ENCODE assay signal across 1 cellular context in the genomic region with DNA sequence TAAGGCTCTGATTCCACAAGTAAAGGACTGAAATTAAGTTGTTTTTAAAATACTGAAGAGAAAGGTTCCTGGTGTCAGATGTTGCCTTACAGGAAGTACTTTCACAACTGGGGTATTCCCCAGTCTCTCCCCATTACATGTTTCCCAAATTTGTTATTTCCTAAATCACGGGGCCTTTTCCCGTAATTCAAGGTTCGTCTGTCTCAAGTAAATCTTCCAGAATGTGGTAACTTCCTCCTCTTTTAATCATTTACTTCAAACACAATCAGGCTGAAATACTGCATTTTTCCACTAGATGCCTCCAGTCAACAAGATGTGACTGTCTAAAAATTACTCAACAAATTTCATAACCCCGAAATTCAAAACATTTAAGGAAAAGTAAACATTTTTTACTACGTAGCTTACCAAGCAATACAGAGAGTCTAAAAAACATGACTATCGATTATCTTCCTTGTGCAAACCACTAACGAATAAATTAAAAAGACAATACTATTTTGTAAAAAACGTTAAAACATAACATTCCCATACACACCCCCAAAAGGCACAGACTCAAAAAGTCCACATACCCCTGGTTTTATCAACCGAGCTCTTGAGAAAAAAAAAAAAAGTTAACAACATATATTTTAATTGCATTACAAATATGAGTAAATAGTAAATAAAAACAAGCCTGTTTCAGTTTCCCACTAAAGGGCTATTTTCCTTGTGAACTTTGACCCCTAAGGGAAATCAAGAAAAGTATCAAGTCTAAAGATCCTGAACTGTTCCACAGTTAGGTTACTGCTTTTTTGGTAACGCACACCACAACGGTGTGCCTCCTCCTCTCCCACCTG.
TF ChIP-seq lines count a peak whose summit lies in the region.

No MANE protein-coding gene starts in this region.

TF ChIP-seq in K562, 482 proteins besides CTCF, POLR2A, EP300 and RAD21 (continued from another document and continues in another):
- TF ChIP-seq PBX2 (CRISPR knock-in tag; IDR thresholded peaks at IDR 0.05; ENCODE audit: low read depth) (no peak), PBX2 (tag; conservative IDR thresholded peaks at IDR 0.05; ENCODE audit: low read depth) (peak; percentile 38), HDGF (IDR thresholded peaks at IDR 0.05) (peak; percentile 27; the same call in 1 of the 2 replicates), TAF7 (tag; IDR thresholded peaks at IDR 0.05) (no peak), SMC3 (conservative IDR thresholded peaks at IDR 0.05; ENCODE audit: insufficient read depth, low read depth, low read length) (peak; percentile 53), TAF1 (IDR thresholded peaks at IDR 0.05; ENCODE audit: control insufficient read depth, extremely low read depth, insufficient read depth, low read length, severe bottlenecking) (no peak), ZSCAN29 (IDR thresholded peaks at IDR 0.05) (no peak), CEBPB (tag; IDR thresholded peaks at IDR 0.05) (peak; percentile 97), KLF16 (IDR thresholded peaks at IDR 0.05) (peak; percentile 79), SOX6 (IDR thresholded peaks at IDR 0.05) (peak; percentile 32; the same call in 1 of the 2 replicates), ARNT (IDR thresholded peaks at IDR 0.05) (0 out of 4 replicates have a peak, but pooled peaks have one; percentile 37 to 69), BRD9 (IDR thresholded peaks at IDR 0.05; ENCODE audit: low read depth, partially characterized antibody) (peak; percentile 83), NBN (IDR thresholded peaks at IDR 0.05; ENCODE audit: low read depth) (0 out of 2 replicates have a peak, but pooled peaks have one; percentile 8), JUND (IDR thresholded peaks at IDR 0.05; ENCODE audit: borderline replicate concordance, low read depth, low read length) (peak; percentile 38; the same call in 1 of the 2 replicates), JUND (tag; IDR thresholded peaks at IDR 0.05; ENCODE audit: borderline replicate concordance, low read depth, low read length) (peak; percentile 12; the same call in 1 of the 3 replicates), ZNF347 (CRISPR knock-in tag; IDR thresholded peaks at IDR 0.05; ENCODE audit: low read depth) (no peak), BACH1 (tag; IDR thresholded peaks at IDR 0.05) (0 out of 2 replicates have a peak, but pooled peaks have one; percentile 44), ELF2 (CRISPR knock-in tag; IDR thresholded peaks at IDR 0.05) (peak; percentile 9; the same call in 1 of the 2 replicates), RCOR1 (IDR thresholded peaks at IDR 0.05; ENCODE audit: borderline replicate concordance in 1 of 2, low read depth in 2 of 2, low read length in 2 of 2) (peak in 1 of 2 experiments; percentile 20; a peak in 1 of 4 replicates), ZNF589 (CRISPR knock-in tag; IDR thresholded peaks at IDR 0.05; ENCODE audit: low read depth) (0 out of 2 replicates have a peak, but pooled peaks have one; percentile 9), SRF (CRISPR knock-in tag; IDR thresholded peaks at IDR 0.05) (no peak), CXXC5 (CRISPR knock-in tag; IDR thresholded peaks at IDR 0.05) (peak; percentile 20; the same call in 1 of the 2 replicates), SP1 (CRISPR knock-in tag; IDR thresholded peaks at IDR 0.05) (0 out of 2 replicates have a peak, but pooled peaks have one; percentile 46), ZNF134 (CRISPR knock-in tag; conservative IDR thresholded peaks at IDR 0.05) (no peak), ETV6 (IDR thresholded peaks at IDR 0.05; ENCODE audit: borderline replicate concordance in 1 of 2, low read depth in 2 of 2, low read length in 1 of 2) (no peak), ETV6 (CRISPR knock-in tag; IDR thresholded peaks at IDR 0.05; ENCODE audit: borderline replicate concordance) (no peak), NR2C2 (CRISPR knock-in tag; IDR thresholded peaks at IDR 0.05) (peak; percentile 85; the same call in 1 of the 2 replicates), NR2C2 (tag; IDR thresholded peaks at IDR 0.05) (peak; percentile 95), STAT5A (IDR thresholded peaks at IDR 0.05; ENCODE audit: borderline replicate concordance, low read length) (0 out of 2 replicates have a peak, but pooled peaks have one; percentile 22), DPF2 (IDR thresholded peaks at IDR 0.05) (0 out of 2 replicates have a peak, but pooled peaks have one; percentile 11), SRSF7 (optimal IDR thresholded peaks at IDR 0.05; ENCODE audit: low read depth, low read length) (no peak), HIVEP1 (CRISPR knock-in tag; IDR thresholded peaks at IDR 0.05) (no peak), TEAD4 (IDR thresholded peaks at IDR 0.05; ENCODE audit: low read length) (no peak; the same call in 1 of the 2 replicates), TEAD4 (CRISPR knock-in tag; IDR thresholded peaks at IDR 0.05; ENCODE audit: borderline replicate concordance) (no peak), NFE2 (IDR thresholded peaks at IDR 0.05; ENCODE audit: low read depth) (peak; percentile 48; the same call in 1 of the 2 replicates), HDAC2 (IDR thresholded peaks at IDR 0.05) (no peak), SMARCA4 (IDR thresholded peaks at IDR 0.05) (0 out of 2 replicates have a peak, but pooled peaks have one; percentile 43), ATF3 (IDR thresholded peaks at IDR 0.05) (peak; percentile 26; the same call in 1 of the 2 replicates), ATF3 (CRISPR knock-in tag; conservative IDR thresholded peaks at IDR 0.05) (no peak), NR2C1 (IDR thresholded peaks at IDR 0.05) (peak; percentile 90), NR2C1 (tag; IDR thresholded peaks at IDR 0.05) (peak; percentile 91), ADNP (tag; IDR thresholded peaks at IDR 0.05) (no peak)
- TF ChIP-seq, protein P1, sequence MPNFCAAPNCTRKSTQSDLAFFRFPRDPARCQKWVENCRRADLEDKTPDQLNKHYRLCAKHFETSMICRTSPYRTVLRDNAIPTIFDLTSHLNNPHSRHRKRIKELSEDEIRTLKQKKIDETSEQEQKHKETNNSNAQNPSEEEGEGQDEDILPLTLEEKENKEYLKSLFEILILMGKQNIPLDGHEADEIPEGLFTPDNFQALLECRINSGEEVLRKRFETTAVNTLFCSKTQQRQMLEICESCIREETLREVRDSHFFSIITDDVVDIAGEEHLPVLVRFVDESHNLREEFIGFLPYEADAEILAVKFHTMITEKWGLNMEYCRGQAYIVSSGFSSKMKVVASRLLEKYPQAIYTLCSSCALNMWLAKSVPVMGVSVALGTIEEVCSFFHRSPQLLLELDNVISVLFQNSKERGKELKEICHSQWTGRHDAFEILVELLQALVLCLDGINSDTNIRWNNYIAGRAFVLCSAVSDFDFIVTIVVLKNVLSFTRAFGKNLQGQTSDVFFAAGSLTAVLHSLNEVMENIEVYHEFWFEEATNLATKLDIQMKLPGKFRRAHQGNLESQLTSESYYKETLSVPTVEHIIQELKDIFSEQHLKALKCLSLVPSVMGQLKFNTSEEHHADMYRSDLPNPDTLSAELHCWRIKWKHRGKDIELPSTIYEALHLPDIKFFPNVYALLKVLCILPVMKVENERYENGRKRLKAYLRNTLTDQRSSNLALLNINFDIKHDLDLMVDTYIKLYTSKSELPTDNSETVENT (CRISPR knock-in tag; IDR thresholded peaks at IDR 0.05), result no peak
- TF ChIP-seq, protein P2, sequence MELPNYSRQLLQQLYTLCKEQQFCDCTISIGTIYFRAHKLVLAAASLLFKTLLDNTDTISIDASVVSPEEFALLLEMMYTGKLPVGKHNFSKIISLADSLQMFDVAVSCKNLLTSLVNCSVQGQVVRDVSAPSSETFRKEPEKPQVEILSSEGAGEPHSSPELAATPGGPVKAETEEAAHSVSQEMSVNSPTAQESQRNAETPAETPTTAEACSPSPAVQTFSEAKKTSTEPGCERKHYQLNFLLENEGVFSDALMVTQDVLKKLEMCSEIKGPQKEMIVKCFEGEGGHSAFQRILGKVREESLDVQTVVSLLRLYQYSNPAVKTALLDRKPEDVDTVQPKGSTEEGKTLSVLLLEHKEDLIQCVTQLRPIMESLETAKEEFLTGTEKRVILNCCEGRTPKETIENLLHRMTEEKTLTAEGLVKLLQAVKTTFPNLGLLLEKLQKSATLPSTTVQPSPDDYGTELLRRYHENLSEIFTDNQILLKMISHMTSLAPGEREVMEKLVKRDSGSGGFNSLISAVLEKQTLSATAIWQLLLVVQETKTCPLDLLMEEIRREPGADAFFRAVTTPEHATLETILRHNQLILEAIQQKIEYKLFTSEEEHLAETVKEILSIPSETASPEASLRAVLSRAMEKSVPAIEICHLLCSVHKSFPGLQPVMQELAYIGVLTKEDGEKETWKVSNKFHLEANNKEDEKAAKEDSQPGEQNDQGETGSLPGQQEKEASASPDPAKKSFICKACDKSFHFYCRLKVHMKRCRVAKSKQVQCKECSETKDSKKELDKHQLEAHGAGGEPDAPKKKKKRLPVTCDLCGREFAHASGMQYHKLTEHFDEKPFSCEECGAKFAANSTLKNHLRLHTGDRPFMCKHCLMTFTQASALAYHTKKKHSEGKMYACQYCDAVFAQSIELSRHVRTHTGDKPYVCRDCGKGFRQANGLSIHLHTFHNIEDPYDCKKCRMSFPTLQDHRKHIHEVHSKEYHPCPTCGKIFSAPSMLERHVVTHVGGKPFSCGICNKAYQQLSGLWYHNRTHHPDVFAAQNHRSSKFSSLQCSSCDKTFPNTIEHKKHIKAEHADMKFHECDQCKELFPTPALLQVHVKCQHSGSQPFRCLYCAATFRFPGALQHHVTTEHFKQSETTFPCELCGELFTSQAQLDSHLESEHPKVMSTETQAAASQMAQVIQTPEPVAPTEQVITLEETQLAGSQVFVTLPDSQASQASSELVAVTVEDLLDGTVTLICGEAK (IDR thresholded peaks at IDR 0.05), result peak; percentile 45; the same call in 1 of the 2 replicates
- TF ChIP-seq, protein P2 (CRISPR knock-in tag; IDR thresholded peaks at IDR 0.05), result no peak
- TF ChIP-seq, protein P3, sequence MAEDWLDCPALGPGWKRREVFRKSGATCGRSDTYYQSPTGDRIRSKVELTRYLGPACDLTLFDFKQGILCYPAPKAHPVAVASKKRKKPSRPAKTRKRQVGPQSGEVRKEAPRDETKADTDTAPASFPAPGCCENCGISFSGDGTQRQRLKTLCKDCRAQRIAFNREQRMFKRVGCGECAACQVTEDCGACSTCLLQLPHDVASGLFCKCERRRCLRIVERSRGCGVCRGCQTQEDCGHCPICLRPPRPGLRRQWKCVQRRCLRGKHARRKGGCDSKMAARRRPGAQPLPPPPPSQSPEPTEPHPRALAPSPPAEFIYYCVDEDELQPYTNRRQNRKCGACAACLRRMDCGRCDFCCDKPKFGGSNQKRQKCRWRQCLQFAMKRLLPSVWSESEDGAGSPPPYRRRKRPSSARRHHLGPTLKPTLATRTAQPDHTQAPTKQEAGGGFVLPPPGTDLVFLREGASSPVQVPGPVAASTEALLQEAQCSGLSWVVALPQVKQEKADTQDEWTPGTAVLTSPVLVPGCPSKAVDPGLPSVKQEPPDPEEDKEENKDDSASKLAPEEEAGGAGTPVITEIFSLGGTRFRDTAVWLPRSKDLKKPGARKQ (CRISPR knock-in tag; IDR thresholded peaks at IDR 0.05), result 0 out of 2 replicates have a peak, but pooled peaks have one; percentile 7
